ENCODE assay signal across 27 cellular contexts in the genomic region with DNA sequence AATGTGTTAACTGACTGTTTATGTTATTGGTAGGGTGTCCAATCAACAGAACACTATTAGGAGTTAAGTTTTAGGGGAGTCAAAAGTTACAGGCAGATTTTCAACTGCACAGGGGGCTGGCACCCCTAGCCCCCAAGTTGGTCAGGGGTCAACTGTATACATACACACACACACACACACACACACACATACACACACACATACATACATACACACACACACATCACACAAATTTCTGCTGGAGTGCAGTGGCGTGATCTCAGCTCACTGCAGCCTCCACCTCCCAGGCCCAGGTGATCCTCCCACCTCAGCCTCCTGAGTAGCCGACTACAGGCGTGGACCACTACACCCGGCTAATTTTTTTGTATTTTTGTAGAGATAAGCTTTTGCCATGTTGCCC. TPM values are rescaled to one million over a fixed set of nuclear protein-coding genes. Genes with fewer than 3 reads are reported as not detected.
"Had no signal": no experiment of that assay in that cellular context is flagged by ENCODE, and none has a peak within 500 bp of the region (broad histone marks: within the 10 kb centered on the region; RNA-seq: fewer than 3 reads in every experiment).

No MANE protein-coding gene starts in this region.

- H3K9me3 Mint-ChIP-seq: T-cell had no signal

- H3K9ac ChIP-seq: KMS-11 had no signal

- H3K4me3 ChIP-seq: SJCRH30 had no signal

- DNase-seq: IMR-90, Kasumi-1, MV-4-11, NCI-H1048, NCI-H1105, NCI-H1417, NCI-H1436 treated with DMSO at 0.1 percent for 48 hours, NCI-H1694, NCI-H187 treated with DMSO at 0.1 percent for 48 hours, NCI-H2029 treated with DMSO at 0.1 percent for 48 hours, NCI-H2171 treated with DMSO at 0.1 percent for 48 hours, NCI-H2227 treated with DMSO at 0.1 percent for 48 hours, NCI-H524, NCI-H526 treated with DMSO at 0.1 percent for 48 hours, NCI-H748 treated with DMSO at 0.1 percent for 48 hours, PC-3, SHP77 treated with DMSO at 0.1 percent for 48 hours, SJCRH30, T-cell had no signal

- H3K36me3 Mint-ChIP-seq: T-cell had no signal

- ATAC-seq: HepG2, Panc1, PC-3, T-cell had no signal

- H3K4me1 ChIP-seq: SJCRH30 had no signal

- H3K4me3 Mint-ChIP-seq: T-cell had no signal

- FAIRE-seq: HepG2 had no signal

- H3K9me3 ChIP-seq: SJCRH30 had no signal

- H3K36me3 ChIP-seq: SJCRH30 had no signal

- H3K27ac ChIP-seq: KMS-11, RWPE1, SJCRH30 had no signal

- H3K4me2 ChIP-seq: KMS-11 had no signal

- H3K27ac Mint-ChIP-seq: T-cell had no signal

RNA-seq across cellular contexts. Expression of a gene that starts 10.2 kb away (rescaled TPM):
- total RNA-seq: HepG2, HT-29, IMR-90, M059J, T-cell had no signal
- polyA plus RNA-seq: HepG2 had no signal

RNA-seq across cellular contexts. Expression of a gene that starts 44.3 kb away (rescaled TPM):
- total RNA-seq: HT-29, IMR-90, M059J, NCI-H460, OCI-LY7, PC-3, SJCRH30, T-cell had no signal
- polyA plus RNA-seq: IMR-90 had no signal
